27 cellular contexts compared by ENCODE assay signal in genomic region chr1:9793291-9793690, GRCh38. TPM values are rescaled to one million over a fixed set of nuclear protein-coding genes. Genes with fewer than 3 reads are reported as not detected.
A peak's percentile ranks its signal among the peaks of the same experiment; 100 is the strongest.
DNase-seq lines count a peak whose midpoint lies in the region; ATAC-seq and TF ChIP-seq lines count a peak whose summit lies in the region.
"Had no signal": no experiment of that assay in that cellular context is flagged by ENCODE, and none has a peak within 500 bp of the region (broad histone marks: within the 10 kb centered on the region; RNA-seq: fewer than 3 reads in every experiment).

No MANE protein-coding gene starts in this region.

- peaks cover 18% of the 10 kb centered on the region for H4K20me1 ChIP-seq in PC-3 (ENCODE audit: low read length)

- H3K36me3 ChIP-seq in PC-3 (ENCODE audit: low read depth, low read length) = no peaks in the 10 kb centered on the region
- H3K36me3 ChIP-seq: heart left ventricle, right atrium auricular region, spleen had no signal

- DNase-seq in COLO829 (ENCODE audit: low spot score) (peak; percentile 47), NCI-H2227 (lab: John Stamatoyannopoulos, UW; ENCODE audit: unreplicated experiment) (peak; percentile 38), globus pallidus (ENCODE audit: low spot score) (peak; percentile 41), pons (ENCODE audit: low spot score) (peak; percentile 85), KBM-7 (no peak), PC-3 (no peak), GM19240 (ENCODE audit: insufficient read length, low spot score) (no peak)
- DNase-seq: activated CD4-positive, alpha-beta T cell treated with anti-CD3 and anti-CD28 coated beads, Interleukin-2, amount 50 U/mL, for 4 hours; activated CD4-positive, CD25-positive, alpha-beta regulatory T cell; activated CD8-positive, alpha-beta memory T cell treated with anti-CD3 and anti-CD28 coated beads, Interleukin-2, amount 50 U/mL, for 48 hours; central memory CD4-positive, alpha-beta T cell; dorsolateral prefrontal cortex; EL; heart left ventricle; HFFc6; NCI-H1694; NCI-H774; OCI-M1; Right ventricle myocardium superior; spleen; stimulated activated CD4-positive, alpha-beta T cell treated with anti-CD3 and anti-CD28 coated beads, Interleukin-4, amount 100 ng/mL, for 1 hour; testis had no signal

- no peak overlapping the region for H2AFZ ChIP-seq in PC-3 (ENCODE audit: low read length)

- H3K9ac ChIP-seq in PC-3 (ENCODE audit: low read length) = no peak overlapping the region
- H3K9ac ChIP-seq: BLaER1 treated with 17β-estradiol and CSF1 and Interleukin-3, amounts not matched to agents 10 nM and 100 nM; KMS-11 had no signal

- H3K4me2 ChIP-seq in PC-3 (ENCODE audit: low read length) = no peak overlapping the region
- H3K4me2 ChIP-seq: KMS-11 had no signal

- no peaks in the 10 kb centered on the region for H3F3A ChIP-seq in PC-3 (ENCODE audit: low read length, unreplicated experiment)

- no peaks in the 10 kb centered on the region for H3K9me3 ChIP-seq in PC-3 (ENCODE audit: low read length)
- H3K9me3 ChIP-seq: heart left ventricle, right atrium auricular region, spleen, testis had no signal

- H3K9me2 ChIP-seq in PC-3 (replicated peaks; ENCODE audit: low read length) = no peaks in the 10 kb centered on the region

- no peak overlapping the region for H3K4me3 ChIP-seq in PC-3 (ENCODE audit: low read length)
- H3K4me3 ChIP-seq: BLaER1 treated with 17β-estradiol and CSF1 and Interleukin-3, amounts not matched to agents 10 nM and 100 nM; heart left ventricle; lung; right atrium auricular region; spleen; testis had no signal

- in situ Hi-C loops in KBM-7 (cut with MboI; ENCODE audit: low pct_unique_long_range_greater_than_20kb, low sequenced_read_pairs) = no loop called here

- H3K4me1 ChIP-seq in PC-3 (ENCODE audit: insufficient read depth, low read length) = peaks cover 6% of the 10 kb centered on the region; the same call in 1 of the 2 replicates

- no peak for ATAC-seq in PC-3
- ATAC-seq: stimulated activated memory B cell treated with anti-CD40 and anti-IgM and Interleukin-4, amounts not matched to agents 10 μg/mL and 1 μg/mL and 100 μg/mL, for 72 hours had no signal

- intact Hi-C loops in PC-3 (cut with micrococcal nuclease) = no loop called here

- no peak for TF ChIP-seq CTCF in PC-3 (conservative IDR thresholded peaks at IDR 0.05; ENCODE audit: low read depth, low read length)

- POLR2A ChIA-PET in PC-3 (lab: Charles Lee; ENCODE audit: unreplicated experiment) = no interaction called here

- H3K79me2 ChIP-seq in PC-3 (ENCODE audit: low read length) = peaks cover 99% of the 10 kb centered on the region

- no peak overlapping the region for H3K27ac ChIP-seq in PC-3 (ENCODE audit: low read length)
- H3K27ac ChIP-seq: BLaER1 treated with 17β-estradiol and CSF1 and Interleukin-3, amounts not matched to agents 10 nM and 100 nM; heart left ventricle; KMS-11; right atrium auricular region; spleen; testis had no signal

- CTCF ChIA-PET in PC-3 (lab: Charles Lee) = no interaction called here

- H3K27me3 ChIP-seq in PC-3 (ENCODE audit: low read length) = no peaks in the 10 kb centered on the region
- H3K27me3 ChIP-seq: BLaER1 treated with 17β-estradiol and CSF1 and Interleukin-3, amounts not matched to agents 10 nM and 100 nM; dorsolateral prefrontal cortex; heart left ventricle; right atrium auricular region; spleen; testis had no signal

- no TSS peak for BruUV-seq in PC-3 (replicated peaks; lab: Mats Ljungman, UMichigan)

RNA-seq across cellular contexts. Expression of gene CLSTN1, which starts 30.5 kb away (rescaled TPM):
- 98.3 and 117 TPM in 2 replicates for total RNA-seq in PC-3 (2014; rRNA removed)

Comparison
In these comparisons a context has a peak if more than half of its experiments do, and no peak if none do; other contexts are left out.
1. DNase-seq: peak in COLO829 (single experiment), NCI-H2227 (single experiment), globus pallidus (single experiment) and pons (single experiment); none in KBM-7 (single experiment), PC-3 (single experiment) and GM19240 (single experiment).